19 cellular contexts compared by ENCODE assay signal in genomic region chr2:45617496-45617895, GRCh38.
DNase-seq lines count a peak whose midpoint lies in the region; ATAC-seq and TF ChIP-seq lines count a peak whose summit lies in the region.
"Had no signal": no experiment of that assay in that cellular context is flagged by ENCODE, and none has a peak within 500 bp of the region (broad histone marks: within the 10 kb centered on the region; RNA-seq: fewer than 3 reads in every experiment).

No MANE protein-coding gene starts in this region.

- no peaks in the 10 kb centered on the region for H3K79me2 ChIP-seq in MM.1S (ENCODE audit: low read length)

- DNase-seq in DMS53 (lab: John Stamatoyannopoulos, UW) (peak; percentile 31), DMS53 treated with DMSO at 0.1 percent for 48 hours (lab: John Stamatoyannopoulos, UW; ENCODE audit: unreplicated experiment) (no peak), MM.1S (peak; percentile 86), RWPE2 (ENCODE audit: low spot score) (no peak), epithelial cell of prostate (ENCODE audit: low read depth, low spot score) (no peak), SHP77 (lab: John Stamatoyannopoulos, UW) (no peak), GOT3 (lab: John Stamatoyannopoulos, UW) (no peak), AG20443 (ENCODE audit: low spot score) (no peak)
- DNase-seq: BE2C; C1 segment of cervical spinal cord; CD4-positive, CD25-positive, alpha-beta regulatory T cell; CD8-positive, alpha-beta memory T cell; COR-L47; DMS 273 treated with DMSO at 0.1 percent for 48 hours; DMS79; GDM1 had no signal

- H3K27me3 ChIP-seq in MM.1S (replicated peaks; ENCODE audit: insufficient read depth, low read length) (no peaks in the 10 kb centered on the region), RWPE2 (ENCODE audit: insufficient read depth, poor library complexity, severe bottlenecking) (no peaks in the 10 kb centered on the region)
- H3K27me3 ChIP-seq: BE2C had no signal

- H3K4me2 ChIP-seq in MM.1S (ENCODE audit: low read depth, low read length) = peak overlapping the region; percentile 24

- H3K27ac ChIP-seq in MM.1S (ENCODE audit: low read length) (peak overlapping the region; percentile 67), RWPE2 (ENCODE audit: poor library complexity, severe bottlenecking) (peak overlapping the region; percentile 30), epithelial cell of prostate (peak overlapping the region; percentile 0)
- H3K27ac ChIP-seq: 22Rv1 had no signal

- H3K9me3 ChIP-seq in MM.1S (replicated peaks; ENCODE audit: insufficient read depth, low read length) = no peaks in the 10 kb centered on the region
- no peaks in the 10 kb centered on the region for H3K9me3 ChIP-seq in RWPE2 (ENCODE audit: severe bottlenecking)
- H3K9me3 ChIP-seq: BE2C, HAP-1 had no signal

- ATAC-seq in RWPE2 (ENCODE audit: low read depth) = no peak
- ATAC-seq: HepG2 had no signal

- no peak overlapping the region for H3K9ac ChIP-seq in MM.1S (ENCODE audit: low read length)

- H3F3A ChIP-seq in MM.1S (ENCODE audit: insufficient read depth, low read length) = peaks cover 9% of the 10 kb centered on the region; the same call in 1 of the 2 replicates

- no peak overlapping the region for H2AFZ ChIP-seq in MM.1S (ENCODE audit: low read length)

- H3K4me1 ChIP-seq in MM.1S (ENCODE audit: low read length) (peaks cover 32% of the 10 kb centered on the region), RWPE2 (ENCODE audit: insufficient read depth, poor library complexity, severe bottlenecking) (peaks cover 18% of the 10 kb centered on the region)
- H3K4me1 ChIP-seq: BE2C, HAP-1 had no signal

- H3K36me3 ChIP-seq in MM.1S (replicated peaks; ENCODE audit: insufficient read depth, low read length) (no peaks in the 10 kb centered on the region), RWPE2 (ENCODE audit: low read depth) (no peaks in the 10 kb centered on the region)
- H3K36me3 ChIP-seq: BE2C, HAP-1 had no signal

- no peaks in the 10 kb centered on the region for H4K20me1 ChIP-seq in MM.1S (ENCODE audit: insufficient read depth, low read length)

- no peak overlapping the region for H3K4me3 ChIP-seq in MM.1S (ENCODE audit: low read length)
- no peak overlapping the region for H3K4me3 ChIP-seq in RWPE2 (ENCODE audit: severe bottlenecking)
- H3K4me3 ChIP-seq: HAP-1 had no signal

- no peak for TF ChIP-seq CTCF in MM.1S (IDR thresholded peaks at IDR 0.05; ENCODE audit: low read length)
- TF ChIP-seq CTCF in RWPE2 (IDR thresholded peaks at IDR 0.05; ENCODE audit: poor library complexity, severe bottlenecking) = no peak

- no peaks in the 10 kb centered on the region for H3K9me2 ChIP-seq in MM.1S (replicated peaks; ENCODE audit: insufficient read depth, low read length)

Comparison
In these comparisons a context has a peak if more than half of its experiments do, and no peak if none do; other contexts are left out.
1. DNase-seq: peak in DMS53 (single experiment) and MM.1S (single experiment); none in DMS53 treated with DMSO at 0.1 percent for 48 hours (single experiment), RWPE2 (single experiment), epithelial cell of prostate (single experiment), SHP77 (0 of 2), GOT3 (single experiment) and AG20443 (single experiment).
2. H3K27ac ChIP-seq: peak in every context shown above with its lines; median percentile 67 in MM.1S; 30 in RWPE2; 0 in epithelial cell of prostate.